Comparison of ENCODE assay signal across 8 cellular contexts in the genomic region with DNA sequence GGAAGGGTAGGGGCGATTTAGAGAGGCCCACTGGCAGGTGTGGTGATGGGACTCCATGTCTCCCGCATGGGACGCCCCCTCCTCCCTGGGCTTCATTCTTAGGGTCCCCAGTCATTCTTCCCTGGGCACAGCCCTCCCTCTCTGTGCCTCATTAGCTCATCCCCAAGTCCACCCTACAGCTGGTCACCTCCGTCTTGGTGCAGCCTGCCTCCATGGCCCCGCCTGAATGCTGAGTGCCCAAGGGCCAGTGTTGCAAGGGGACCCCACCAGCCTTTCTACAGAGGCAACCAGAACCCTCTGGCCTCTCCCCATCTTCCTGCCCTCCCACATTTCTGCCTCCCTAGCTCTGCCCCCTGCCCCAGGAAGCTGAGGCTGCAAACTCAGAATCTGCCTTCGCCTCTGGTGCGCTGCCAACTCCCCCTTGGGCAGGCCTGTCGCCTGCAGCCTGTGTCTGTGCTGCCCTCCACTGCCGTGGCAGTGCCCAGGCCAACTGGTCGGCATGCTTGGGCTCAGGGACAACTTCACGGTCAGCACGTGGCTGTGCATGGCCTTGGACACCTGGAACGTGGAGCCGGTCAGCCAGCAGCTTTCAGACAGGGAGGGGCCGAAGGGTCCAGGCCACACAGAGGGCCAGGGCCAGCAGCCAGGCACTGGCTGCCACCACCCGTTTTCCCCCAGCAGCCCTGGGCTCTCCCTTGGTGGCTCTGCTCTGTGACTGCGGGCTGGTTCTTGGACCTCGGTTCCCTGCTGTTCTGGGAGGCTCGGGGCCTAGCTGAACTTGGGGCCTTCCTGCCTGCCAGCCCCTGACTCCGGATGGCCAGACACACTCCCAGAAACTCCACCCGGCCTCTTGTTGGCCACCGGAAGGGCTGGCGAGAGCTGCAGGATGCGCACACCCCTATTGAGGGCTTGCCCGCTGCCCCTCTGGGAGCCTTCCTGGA. TPM values are rescaled to one million over a fixed set of nuclear protein-coding genes. Genes with fewer than 3 reads are reported as not detected.
A peak's percentile ranks its signal among the peaks of the same experiment; 100 is the strongest.
DNase-seq lines count a peak whose midpoint lies in the region; ATAC-seq and TF ChIP-seq lines count a peak whose summit lies in the region.

No MANE protein-coding gene starts in this region.

- peak overlapping the region; percentile 75 for H3K23ac ChIP-seq in neuronal stem cell (ENCODE audit: low read depth, low read length, poor library complexity)

- H3K27me3 ChIP-seq in heart right ventricle (peaks cover 0 to 30% (median 0%) of the 10 kb centered on the region in 7 donors), neuronal stem cell (ENCODE audit: control insufficient read depth in 3 of 3, insufficient read depth in 3 of 3, low read depth in 1 of 3, low read length in 3 of 3) (peaks cover 0 to 51% (median 0%) of the 10 kb centered on the region in 3 experiments)

- H3K79me1 ChIP-seq in neuronal stem cell (ENCODE audit: low read depth, low read length) = peaks cover 3% of the 10 kb centered on the region

- H2BK5ac ChIP-seq in neuronal stem cell (ENCODE audit: low read length) = peak overlapping the region; percentile 82

- H3K27ac Mint-ChIP-seq in activated naive CD4-positive, alpha-beta T cell treated with anti-CD3 and anti-CD28 coated beads, Interleukin-2, amount 50 U/mL, for 24 hours = no peak overlapping the region
- H3K27ac Mint-ChIP-seq in activated naive CD4-positive, alpha-beta T cell treated with anti-CD3 and anti-CD28 coated beads, Interleukin-2, amount 50 U/mL, for 72 hours = no peak overlapping the region

- H2AFZ ChIP-seq in neuronal stem cell (ENCODE audit: low read length) = peak overlapping the region; percentile 21

- H4K8ac ChIP-seq in neuronal stem cell (ENCODE audit: low read depth, low read length) = no peak overlapping the region

- peak overlapping the region; percentile 98 for H2BK12ac ChIP-seq in neuronal stem cell (ENCODE audit: low read length)

- ATAC-seq in activated naive CD4-positive, alpha-beta T cell treated with anti-CD3 and anti-CD28 coated beads, Interleukin-2, amount 50 U/mL, for 72 hours = no peak
- peak; percentile 35 to 77 (median 66) for ATAC-seq in heart right ventricle

- H3K27ac ChIP-seq in heart right ventricle (peak overlapping the region; percentile 26 to 93 (median 76)), neuronal stem cell (replicated peaks; ENCODE audit: low read length) (no peak overlapping the region), urinary bladder (ENCODE audit: low read depth) (peak overlapping the region; percentile 11)

- peak overlapping the region; percentile 6 for H2BK15ac ChIP-seq in neuronal stem cell (ENCODE audit: low read length)

- no peaks in the 10 kb centered on the region for H3K9me3 ChIP-seq in heart right ventricle
- peaks cover 0 to 3% of the 10 kb centered on the region in 2 donors for H3K9me3 ChIP-seq in neuronal stem cell (replicated peaks in 1 of 2; ENCODE audit: control insufficient read depth in 2 of 2, insufficient read depth in 1 of 2, low read depth in 1 of 2, low read length in 2 of 2)

- peak overlapping the region; percentile 92 for H3K14ac ChIP-seq in neuronal stem cell (ENCODE audit: low read length)

- H3K18ac ChIP-seq in neuronal stem cell (ENCODE audit: low read length) = peak overlapping the region; percentile 88

- no peaks in the 10 kb centered on the region for H3K36me3 Mint-ChIP-seq in activated naive CD4-positive, alpha-beta T cell treated with anti-CD3 and anti-CD28 coated beads, Interleukin-2, amount 50 U/mL, for 24 hours
- H3K36me3 Mint-ChIP-seq in activated naive CD4-positive, alpha-beta T cell treated with anti-CD3 and anti-CD28 coated beads, Interleukin-2, amount 50 U/mL, for 72 hours = no peaks in the 10 kb centered on the region

- intact Hi-C loops in heart right ventricle (cut with DNase I) = loop anchor here in 1 of 10 donors (5.0 kb wide), 1 partner anchor 34 kb away; the partner anchor contains the start of gene PPP1R13B

- peaks cover 29 to 44% (median 40%) of the 10 kb centered on the region in 9 donors for H3K4me1 ChIP-seq in heart right ventricle
- H3K4me1 ChIP-seq in neuronal stem cell (ENCODE audit: control insufficient read depth in 2 of 2, insufficient read depth in 1 of 2, low read depth in 1 of 2, low read length in 2 of 2) = peaks cover 11 to 20% of the 10 kb centered on the region in 2 donors
- no peaks in the 10 kb centered on the region for H3K4me1 ChIP-seq in urinary bladder (ENCODE audit: insufficient read depth)

- H2BK120ac ChIP-seq in neuronal stem cell (ENCODE audit: low read depth, low read length) = no peak overlapping the region

- WGBS in heart right ventricle, 2 donors = 47 to 51% methylated on average over 25 of the region's 25 CpGs
- WGBS in neuronal stem cell (ENCODE audit: extremely low coverage in 2 of 2, insufficient read length in 2 of 2, insufficient replicate concordance in 1 of 2), 2 donors = no CpG with 5 or more reads among the region's 25 CpGs
- 61% methylated on average over 25 of the region's 25 CpGs for WGBS in urinary bladder

- peak overlapping the region; percentile 54 for H3K9ac ChIP-seq in neuronal stem cell (ENCODE audit: low read depth, low read length, poor library complexity)

- DNase-seq in activated naive CD4-positive, alpha-beta T cell treated with anti-CD3 and anti-CD28 coated beads, Interleukin-2, amount 50 U/mL, for 72 hours (ENCODE audit: low spot score in 2 of 2) = no peak
- peak; percentile 41 to 54 for DNase-seq in heart right ventricle
- no peak for DNase-seq in neuronal stem cell (ENCODE audit: low spot score)
- DNase-seq in stimulated activated CD4-positive, alpha-beta T cell treated with anti-CD3 and anti-CD28 coated beads, Interleukin-12 subunit alpha, Interleukin-12 subunit beta, amount 100 ng/mL, for 4 hours = no peak
- DNase-seq in cortex of kidney (lab: John Stamatoyannopoulos, UW) = no peak
- DNase-seq in SKM-1 (lab: John Stamatoyannopoulos, UW; ENCODE audit: unreplicated experiment) = no peak

- H3K4me3 ChIP-seq in heart right ventricle (peak overlapping the region in 2 of 10 donors; percentile 10 to 35), neuronal stem cell (ENCODE audit: low read length in 2 of 2) (no peak overlapping the region), urinary bladder (ENCODE audit: low read depth, low read length) (no peak overlapping the region)

- peak overlapping the region; percentile 90 for H3K4ac ChIP-seq in neuronal stem cell (ENCODE audit: low read length)

- H3K4me1 Mint-ChIP-seq in activated naive CD4-positive, alpha-beta T cell treated with anti-CD3 and anti-CD28 coated beads, Interleukin-2, amount 50 U/mL, for 24 hours = peaks cover 19% of the 10 kb centered on the region

- no peaks in the 10 kb centered on the region for H3K27me3 Mint-ChIP-seq in activated naive CD4-positive, alpha-beta T cell treated with anti-CD3 and anti-CD28 coated beads, Interleukin-2, amount 50 U/mL, for 24 hours

- no peaks in the 10 kb centered on the region for H3K9me3 Mint-ChIP-seq in activated naive CD4-positive, alpha-beta T cell treated with anti-CD3 and anti-CD28 coated beads, Interleukin-2, amount 50 U/mL, for 24 hours
- H3K9me3 Mint-ChIP-seq in activated naive CD4-positive, alpha-beta T cell treated with anti-CD3 and anti-CD28 coated beads, Interleukin-2, amount 50 U/mL, for 72 hours = no peaks in the 10 kb centered on the region

- H3K4me2 ChIP-seq in neuronal stem cell (ENCODE audit: insufficient read depth, low read length, poor library complexity, severe bottlenecking) = no peak overlapping the region

- H3K4me3 Mint-ChIP-seq in activated naive CD4-positive, alpha-beta T cell treated with anti-CD3 and anti-CD28 coated beads, Interleukin-2, amount 50 U/mL, for 24 hours = peak overlapping the region; percentile 57

- H3K36me3 ChIP-seq in heart right ventricle = no peaks in the 10 kb centered on the region
- H3K36me3 ChIP-seq in neuronal stem cell (replicated peaks in 1 of 2; ENCODE audit: control insufficient read depth in 2 of 2, insufficient read depth in 2 of 2, low read length in 2 of 2) = no peaks in the 10 kb centered on the region
- H3K36me3 ChIP-seq in urinary bladder (ENCODE audit: insufficient read depth) = no peaks in the 10 kb centered on the region

- peak overlapping the region; percentile 95 for H2AK5ac ChIP-seq in neuronal stem cell (ENCODE audit: low read depth, low read length)

- H4K91ac ChIP-seq in neuronal stem cell (ENCODE audit: low read depth, low read length, poor library complexity) = no peak overlapping the region

- TF ChIP-seq CTCF in heart right ventricle (IDR thresholded peaks at IDR 0.05) = peak in 3 of 9 donors; percentile 37 to 51 (median 41)

RNA-seq across cellular contexts. Expression of gene PPP1R13B, which starts 33.9 kb away (rescaled TPM):
- total RNA-seq in activated naive CD4-positive, alpha-beta T cell treated with anti-CD3 and anti-CD28 coated beads, Interleukin-2, amount 50 U/mL, for 72 hours = 10 to 100 TPM; 11.7 to 12.1 TPM
- total RNA-seq in heart right ventricle (100 to 1,000 TPM in 2 of 10 donors, 10 to 100 TPM in 8; 64.8 to 124 (median 77.0) TPM), urinary bladder (15.8 TPM)
- polyA plus RNA-seq in heart right ventricle (10 to 100 TPM; 21.6 to 70.2 TPM), urinary bladder (17.8 TPM)
- 2.1 TPM for polyA plus RNA-seq in neuronal stem cell (2013, experiment 1 of 2)
- polyA plus RNA-seq in neuronal stem cell (2013, experiment 2 of 2) = 1.6 TPM

RNA-seq across cellular contexts. Expression of gene TDRD9, which starts 47.0 kb away (rescaled TPM):
- under 1 TPM; 0.10 to 0.68 TPM for total RNA-seq in activated naive CD4-positive, alpha-beta T cell treated with anti-CD3 and anti-CD28 coated beads, Interleukin-2, amount 50 U/mL, for 72 hours
- total RNA-seq in heart right ventricle (1 to 10 TPM in 7 of 10 donors, under 1 TPM in 3; 0.55 to 7.4 (median 2.1) TPM), urinary bladder (0.95 TPM)
- polyA plus RNA-seq in heart right ventricle (1 to 10 TPM; 2.2 to 8.4 TPM), urinary bladder (2.4 TPM)
- not detected for polyA plus RNA-seq in neuronal stem cell (2013, experiment 1 of 2)
- polyA plus RNA-seq in neuronal stem cell (2013, experiment 2 of 2) = not detected

Comparison
In these comparisons a context has a peak if more than half of its experiments do, and no peak if none do; other contexts are left out.
1. ATAC-seq: peak in heart right ventricle (8 of 8); none in activated naive CD4-positive, alpha-beta T cell treated with anti-CD3 and anti-CD28 coated beads, Interleukin-2, amount 50 U/mL, for 72 hours (0 of 2).
2. DNase-seq: peak in heart right ventricle (2 of 2); none in activated naive CD4-positive, alpha-beta T cell treated with anti-CD3 and anti-CD28 coated beads, Interleukin-2, amount 50 U/mL, for 72 hours (0 of 2), neuronal stem cell (single experiment), stimulated activated CD4-positive, alpha-beta T cell treated with anti-CD3 and anti-CD28 coated beads, Interleukin-12 subunit alpha, Interleukin-12 subunit beta, amount 100 ng/mL, for 4 hours (single experiment), cortex of kidney (single experiment) and SKM-1 (single experiment).